In the genomic region with DNA sequence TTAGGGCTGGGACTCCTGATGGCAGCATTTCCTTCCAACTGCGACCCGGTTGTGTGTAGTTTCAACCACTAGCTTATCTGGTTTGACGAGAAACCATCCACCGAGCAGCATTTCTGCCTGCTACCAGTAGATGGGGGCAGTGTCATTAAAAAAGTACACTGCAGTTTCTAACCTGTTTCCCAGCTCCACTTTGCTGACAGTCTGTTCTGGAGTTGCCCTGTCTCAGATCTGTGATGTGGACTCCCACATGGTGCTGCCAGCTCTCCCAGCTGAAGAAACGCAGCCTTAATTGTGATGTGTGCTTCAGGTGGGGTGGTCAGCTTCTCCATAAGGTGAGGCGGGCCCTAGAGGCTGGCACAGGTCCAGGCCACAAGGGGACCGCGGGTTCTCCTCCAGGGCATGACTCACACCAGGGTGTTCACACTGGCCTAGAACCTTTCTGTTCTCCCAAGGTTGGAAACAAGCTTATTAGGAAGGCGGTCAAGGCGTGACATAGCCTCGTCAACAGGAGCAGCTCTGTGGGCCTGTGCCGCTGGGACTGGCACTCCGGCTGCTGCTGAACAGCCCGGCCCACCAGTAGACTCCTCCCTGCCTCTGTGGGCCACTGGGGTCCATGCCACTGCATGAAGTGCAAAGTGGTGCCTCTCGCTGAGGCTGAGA, we compare ENCODE assay signal across 8 cellular contexts. TPM values are rescaled to one million over a fixed set of nuclear protein-coding genes. Genes with fewer than 3 reads are reported as not detected.
DNase-seq lines count a peak whose midpoint lies in the region; TF ChIP-seq lines count a peak whose summit lies in the region.

No MANE protein-coding gene starts in this region.

- H3K4me3 ChIP-seq in AG09309 (ENCODE audit: control insufficient read depth, low read depth, low read length): no peak overlapping the region

- DNase-seq in AG09309 (ENCODE audit: low read depth) (peak; percentile 76), GM19238 (ENCODE audit: insufficient read length, low spot score) (peak; percentile 70), HPDE6-E6E7 (ENCODE audit: extremely low spot score) (peak; percentile 84), NCI-H774 (lab: John Stamatoyannopoulos, UW) (peak; percentile 88), lung microvascular endothelial cell (ENCODE audit: low read depth in 2 of 2) (peak; percentile 91 to 92)
- peak; percentile 56 for DNase-seq in activated CD4-positive, alpha-beta T cell treated with anti-CD3 and anti-CD28 coated beads, Interleukin-2, amount 50 U/mL, for 1 hour
- peak; percentile 41 for DNase-seq in effector CD4-positive, alpha-beta T cell
- DNase-seq in stimulated activated CD8-positive, alpha-beta memory T cell treated with anti-CD3 and anti-CD28 coated beads, Interleukin-15, amount 100 ng/mL, for 1 hour (ENCODE audit: low read depth): peak; percentile 40

- peak; percentile 80 for TF ChIP-seq CTCF in AG09309 (IDR thresholded peaks at IDR 0.05; ENCODE audit: control insufficient read depth, insufficient read depth, low read depth, low read length, missing control alignments)

RNA-seq across cellular contexts. Expression of a gene that starts 2.9 kb away (rescaled TPM):
- 93.1 and 227 TPM in 2 replicates for total RNA-seq in lung microvascular endothelial cell

RNA-seq across cellular contexts. Expression of a gene that starts 10.8 kb away (rescaled TPM):
- total RNA-seq in lung microvascular endothelial cell: 48.6 and 54.6 TPM in 2 replicates

RNA-seq across cellular contexts. Expression of a gene that starts 49.6 kb away (rescaled TPM):
- total RNA-seq in lung microvascular endothelial cell: 27.5 and 48.6 TPM in 2 replicates

Comparison
In these comparisons a context has a peak if more than half of its experiments do, and no peak if none do; other contexts are left out.
1. DNase-seq: peak in every context shown above with its lines; median percentile 92 in lung microvascular endothelial cell; 88 in NCI-H774; 84 in HPDE6-E6E7; 76 in AG09309; 70 in GM19238; 56 in activated CD4-positive, alpha-beta T cell treated with anti-CD3 and anti-CD28 coated beads, Interleukin-2, amount 50 U/mL, for 1 hour; 41 in effector CD4-positive, alpha-beta T cell; 40 in stimulated activated CD8-positive, alpha-beta memory T cell treated with anti-CD3 and anti-CD28 coated beads, Interleukin-15, amount 100 ng/mL, for 1 hour.